ENCODE assay signal across 8 cellular contexts in the genomic region with DNA sequence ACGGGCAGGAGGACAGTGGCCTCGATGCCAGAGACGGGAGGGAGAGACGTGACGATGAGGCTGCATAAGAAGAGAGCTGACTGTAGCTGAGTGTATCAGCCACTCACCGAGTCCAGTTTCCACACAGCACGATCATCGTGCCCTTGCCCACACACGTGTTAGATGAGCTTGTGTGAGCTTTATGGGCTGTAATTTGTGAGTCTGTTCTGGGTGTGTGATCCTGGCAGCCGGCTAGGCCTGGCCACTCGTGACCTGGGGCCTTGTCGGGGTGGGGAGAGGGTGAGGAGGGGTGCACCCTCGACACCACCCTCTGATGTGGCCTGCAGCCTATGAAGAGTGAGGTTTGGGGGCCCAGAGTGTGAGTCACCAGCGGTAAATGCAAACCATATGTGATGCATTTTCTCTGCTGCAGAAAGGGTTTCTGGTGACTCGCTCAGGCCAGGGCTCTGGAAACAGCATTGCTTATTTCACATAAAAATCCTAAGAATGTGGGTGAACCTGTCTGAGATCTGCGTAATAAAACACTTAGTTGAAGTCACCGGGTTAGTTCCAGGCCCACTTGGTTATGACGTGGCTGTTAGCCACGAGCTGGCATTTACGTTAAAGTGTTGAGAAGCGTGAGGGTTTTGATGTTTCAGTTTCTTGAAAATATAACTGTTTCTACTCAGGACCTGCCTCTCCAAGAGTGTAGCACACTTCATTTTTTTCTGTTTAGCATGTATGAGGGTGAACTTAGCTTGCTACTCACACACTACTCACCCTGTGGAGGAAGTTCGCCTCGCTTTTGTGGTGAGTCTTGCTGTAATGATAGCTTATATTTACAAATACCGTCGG. TPM values are rescaled to one million over a fixed set of nuclear protein-coding genes. Genes with fewer than 3 reads are reported as not detected.
DNase-seq lines count a peak whose midpoint lies in the region; ATAC-seq lines count a peak whose summit lies in the region.

No MANE protein-coding gene starts in this region.

- H3K4me3 ChIP-seq in BLaER1: no peak overlapping the region

- no peak overlapping the region for H3K9ac ChIP-seq in BLaER1

- ATAC-seq in left ventricle myocardium superior (peak; percentile 11), GM18861 (IDR thresholded peaks at IDR 0.05; ENCODE audit: unreplicated experiment) (no peak), HG03457 (IDR thresholded peaks at IDR 0.05; ENCODE audit: unreplicated experiment) (no peak)

- H3K9me3 ChIP-seq in BLaER1: no peaks in the 10 kb centered on the region

- peaks cover 6% of the 10 kb centered on the region; the same call in 1 of the 2 replicates for H3K36me3 ChIP-seq in BLaER1

- H3K4me2 ChIP-seq in BLaER1: peak overlapping the region; percentile 68

- DNase-seq in NOMO-1 treated with DMSO at 0.1 percent for 48 hours (lab: John Stamatoyannopoulos, UW; ENCODE audit: unreplicated experiment) (peak; percentile 74), activated gamma-delta T cell (lab: John Stamatoyannopoulos, UW) (peak; percentile 54), left ventricle myocardium superior (peak; percentile 50), NCI-H748 (lab: John Stamatoyannopoulos, UW; ENCODE audit: unreplicated experiment) (no peak)
- DNase-seq in stimulated activated CD4-positive, alpha-beta T cell treated with anti-CD3 and anti-CD28 coated beads, Interleukin-15, amount 100 ng/mL, for 48 hours (ENCODE audit: low read depth in 2 of 2): peak; percentile 35 to 59

- intact Hi-C loops in left ventricle myocardium superior (cut with micrococcal nuclease): no loop called here

- peaks cover 81% of the 10 kb centered on the region for H3K4me1 ChIP-seq in BLaER1

- no peak overlapping the region for H3K27ac ChIP-seq in BLaER1

- peaks cover 83% of the 10 kb centered on the region for H4K20me1 ChIP-seq in BLaER1

- H3K27me3 ChIP-seq in BLaER1: peaks cover 40% of the 10 kb centered on the region

RNA-seq across cellular contexts. Expression of a gene that starts 4.2 kb away (rescaled TPM):
- total RNA-seq in left ventricle myocardium superior: 68.4 TPM
